Comparison of ENCODE assay signal across 16 cellular contexts in the genomic region with DNA sequence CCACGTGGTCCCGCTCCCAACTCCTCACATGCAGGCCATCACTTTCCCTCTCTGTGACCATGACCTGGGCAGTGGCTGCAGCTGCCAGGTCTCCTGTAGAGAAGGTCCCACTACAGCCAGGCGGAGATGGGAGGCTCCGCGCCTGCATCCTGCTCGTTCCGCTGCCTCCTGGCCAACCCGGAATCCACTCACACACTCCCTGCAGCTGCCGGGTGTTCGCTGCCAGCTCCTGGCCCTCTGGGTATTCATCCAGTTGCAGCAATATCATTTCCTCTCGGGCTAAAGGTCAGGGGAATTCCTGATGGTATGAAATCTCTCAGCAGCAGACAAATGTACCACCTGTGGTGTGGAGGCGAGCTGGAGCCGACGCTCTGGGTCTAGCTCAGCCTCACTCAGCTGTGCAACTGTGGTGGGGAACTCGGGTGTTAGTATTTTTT.
A peak's percentile ranks its signal among the peaks of the same experiment; 100 is the strongest.
DNase-seq lines count a peak whose midpoint lies in the region; ATAC-seq, FAIRE-seq and TF ChIP-seq lines count a peak whose summit lies in the region.
"Had no signal": no experiment of that assay in that cellular context is flagged by ENCODE, and none has a peak within 500 bp of the region (broad histone marks: within the 10 kb centered on the region; RNA-seq: fewer than 3 reads in every experiment).

No MANE protein-coding gene starts in this region.

- TF ChIP-seq CTCF in H9 (conservative IDR thresholded peaks at IDR 0.05), result no peak
- no peak for TF ChIP-seq CTCF in choroid plexus epithelial cell (conservative IDR thresholded peaks at IDR 0.05; ENCODE audit: low read depth, low read length)

- DNase-seq in GM18507 (ENCODE audit: extremely low spot score, insufficient read length, low read depth), result peak; percentile 17
- no peak for DNase-seq in H9
- DNase-seq in choroid plexus epithelial cell (ENCODE audit: low read depth), result peak; percentile 65
- DNase-seq in retina, result peak; percentile 21
- no peak for DNase-seq in NCI-H2107 treated with DMSO at 0.1 percent for 48 hours (lab: John Stamatoyannopoulos, UW; ENCODE audit: unreplicated experiment)
- DNase-seq in activated CD4-positive, alpha-beta T cell treated with anti-CD3 and anti-CD28 coated beads for 48 hours, result no peak
- DNase-seq: activated CD4-positive, alpha-beta T cell treated with anti-CD3 and anti-CD28 coated beads, Interleukin-2, amount 50 U/mL, for 48 hours; CD8-positive, alpha-beta memory T cell; NCI-H187; nucleus accumbens; T-helper 2 cell had no signal

- H3K4me3 Mint-ChIP-seq in H9, result no peak overlapping the region
- H3K4me3 Mint-ChIP-seq: CD8-positive, alpha-beta memory T cell; IgD-negative memory B cell; stimulated activated naive CD8-positive, alpha-beta T cell treated with anti-CD3 and anti-CD28 coated beads, Interleukin-15, Interleukin-2, amounts not matched to agents 100 ng/mL and 50 ng/mL, for 24 hours had no signal

- no peak overlapping the region for H3K23ac ChIP-seq in H9 (ENCODE audit: insufficient read length, low read depth, low read length)

- H3K9me3 ChIP-seq in H9 (ENCODE audit: control insufficient read depth, low read depth, low read length), result no peaks in the 10 kb centered on the region

- H3K18ac ChIP-seq in H9 (ENCODE audit: insufficient read length, low read depth, low read length), result peak overlapping the region; percentile 32

- H3K23me2 ChIP-seq in H9 (ENCODE audit: insufficient read length, low read depth, low read length, poor library complexity, severe bottlenecking), result no peaks in the 10 kb centered on the region

- no peak for FAIRE-seq in GM18507 (lab: Jason Lieb, UNC)
- FAIRE-seq: colon had no signal

- H4K5ac ChIP-seq in H9 (ENCODE audit: insufficient read length, low read depth, low read length), result no peak overlapping the region

- no peak overlapping the region for H2AFZ ChIP-seq in H9 (ENCODE audit: low read length)

- no peak overlapping the region for H2AK5ac ChIP-seq in H9 (ENCODE audit: insufficient read length, low read length)

- H3K27ac ChIP-seq in H9 (ENCODE audit: insufficient read length, low read depth, low read length), result no peak overlapping the region

- no peak overlapping the region for H2BK20ac ChIP-seq in H9 (ENCODE audit: low read depth, low read length, poor library complexity, severe bottlenecking)

- peaks cover 62 to 65% of the 10 kb centered on the region in 2 experiments for H3K4me1 Mint-ChIP-seq in H9
- H3K4me1 Mint-ChIP-seq: CD8-positive, alpha-beta memory T cell; IgD-negative memory B cell had no signal

- H4K8ac ChIP-seq in H9 (replicated peaks; ENCODE audit: insufficient read length, low read depth, low read length), result no peak overlapping the region

- no peak overlapping the region for H4K91ac ChIP-seq in H9 (ENCODE audit: insufficient read length, low read depth, low read length)

- H3K27me3 Mint-ChIP-seq in H9 (ENCODE audit: low read depth), result peaks cover 5% of the 10 kb centered on the region; the same call in 1 of the 2 replicates

- H3K27me3 ChIP-seq in H9 (ENCODE audit: insufficient read depth, low read length), result no peaks in the 10 kb centered on the region

- H3K56ac ChIP-seq in H9 (ENCODE audit: insufficient read length, low read depth, low read length), result no peak overlapping the region

- peak overlapping the region; percentile 78 for H3K14ac ChIP-seq in H9 (ENCODE audit: insufficient read depth, low read length)

- no peak overlapping the region for H3K4me2 ChIP-seq in H9 (ENCODE audit: insufficient read depth, insufficient read length, low read length)

- no peaks in the 10 kb centered on the region for H3K79me2 ChIP-seq in H9 (ENCODE audit: insufficient read depth, low read length)

- no peak overlapping the region for H2BK5ac ChIP-seq in H9 (ENCODE audit: insufficient read length, low read length)

- no peak overlapping the region for H3T11ph ChIP-seq in H9 (ENCODE audit: low read length)

- no peak overlapping the region for H3K9ac ChIP-seq in H9 (ENCODE audit: extremely low read depth, insufficient read length, low read length)

- WGBS in H9 (ENCODE audit: extremely low coverage, insufficient read length, low lambda C conversion rate), result no CpG with 5 or more reads among the region's 15 CpGs

- no peaks in the 10 kb centered on the region; a peak in 1 of 5 replicates for H3K9me3 Mint-ChIP-seq in H9
- H3K9me3 Mint-ChIP-seq: CD8-positive, alpha-beta memory T cell; stimulated activated naive CD8-positive, alpha-beta T cell treated with anti-CD3 and anti-CD28 coated beads, Interleukin-15, Interleukin-2, amounts not matched to agents 100 ng/mL and 50 ng/mL, for 24 hours had no signal

- no peaks in the 10 kb centered on the region for H4K20me1 ChIP-seq in H9 (ENCODE audit: control insufficient read depth, insufficient read depth, insufficient read length)

- H3K4ac ChIP-seq in H9 (ENCODE audit: low read depth, low read length), result no peak overlapping the region

- H3K79me1 ChIP-seq in H9 (ENCODE audit: insufficient read depth, low read depth, low read length, poor library complexity, severe bottlenecking), result no peaks in the 10 kb centered on the region

- peaks cover 0 to 2% (median 0%) of the 10 kb centered on the region in 3 experiments; a peak in 2 of 7 replicates for H3K36me3 Mint-ChIP-seq in H9 (ENCODE audit: insufficient read depth in 1 of 3, low read depth in 3 of 3)
- H3K36me3 Mint-ChIP-seq: CD8-positive, alpha-beta memory T cell had no signal

- ATAC-seq in GM21447 (IDR thresholded peaks at IDR 0.05; ENCODE audit: unreplicated experiment) (no peak), GM18517 (IDR thresholded peaks at IDR 0.05; ENCODE audit: unreplicated experiment) (no peak)

- no peak overlapping the region for H2BK120ac ChIP-seq in H9 (ENCODE audit: low read depth, low read length, poor library complexity, severe bottlenecking)

- H3K4me3 ChIP-seq in choroid plexus epithelial cell (ENCODE audit: low read depth, low read length), result no peak overlapping the region

- H2BK15ac ChIP-seq in H9 (ENCODE audit: low read depth, low read length), result no peak overlapping the region

- no peak overlapping the region for H2BK12ac ChIP-seq in H9 (ENCODE audit: insufficient read length, low read depth, low read length)

- H3K27ac Mint-ChIP-seq in H9, result 0 out of 7 replicates have a peak overlapping the region, but pooled peaks of 1 of the 3 experiments have one; percentile 24
- H3K27ac Mint-ChIP-seq: CD8-positive, alpha-beta memory T cell; IgD-negative memory B cell; stimulated activated naive CD8-positive, alpha-beta T cell treated with anti-CD3 and anti-CD28 coated beads, Interleukin-15, Interleukin-2, amounts not matched to agents 100 ng/mL and 50 ng/mL, for 24 hours had no signal

- peaks cover 15% of the 10 kb centered on the region; the same call in 1 of the 2 replicates for H3K4me1 ChIP-seq in H9 (ENCODE audit: insufficient read depth, low read length)

Comparison
In these comparisons a context has a peak if more than half of its experiments do, and no peak if none do; other contexts are left out.
1. DNase-seq: peak in GM18507 (single experiment), choroid plexus epithelial cell (single experiment) and retina (single experiment); none in H9 (single experiment), NCI-H2107 treated with DMSO at 0.1 percent for 48 hours (single experiment) and activated CD4-positive, alpha-beta T cell treated with anti-CD3 and anti-CD28 coated beads for 48 hours (single experiment).